Comparison of ENCODE assay signal across 13 cellular contexts in the genomic region with DNA sequence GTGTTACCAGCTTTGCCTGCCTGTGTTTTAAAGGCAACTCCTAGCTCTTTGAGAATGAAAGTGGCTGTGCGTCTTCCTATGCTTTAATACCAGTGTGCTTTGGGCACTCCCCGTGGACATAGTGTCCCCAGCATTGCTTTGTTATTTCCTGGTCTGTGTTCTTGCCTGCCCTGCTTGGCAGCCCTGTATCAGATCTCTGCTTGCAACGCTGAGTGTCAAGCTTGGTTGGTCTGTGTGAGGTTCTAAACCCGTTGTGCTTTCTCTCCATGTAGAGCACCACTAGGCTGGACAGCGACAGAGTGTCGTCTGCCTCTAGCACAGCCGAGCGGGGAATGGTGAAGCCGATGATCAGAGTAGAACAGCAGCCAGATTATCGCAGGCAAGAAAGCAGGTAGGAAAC.
DNase-seq lines count a peak whose midpoint lies in the region; ATAC-seq, FAIRE-seq and TF ChIP-seq lines count a peak whose summit lies in the region.
"Had no signal": no experiment of that assay in that cellular context is flagged by ENCODE, and none has a peak within 500 bp of the region (broad histone marks: within the 10 kb centered on the region; RNA-seq: fewer than 3 reads in every experiment).

No MANE protein-coding gene starts in this region.

- no peak for DNase-seq in K562 (ENCODE audit: extremely low read depth in 1 of 4, low spot score in 3 of 4)
- peak; percentile 67 for DNase-seq in right atrium auricular region (ENCODE audit: low spot score)
- peak; percentile 15 to 92 (median 60) for DNase-seq in posterior cingulate gyrus
- no peak for DNase-seq in GM10266 (ENCODE audit: extremely low spot score)
- DNase-seq in neuronal stem cell (ENCODE audit: low spot score), result no peak
- no peak for DNase-seq in esophagus muscularis mucosa (ENCODE audit: extremely low spot score)
- DNase-seq: activated CD4-positive, alpha-beta T cell treated with anti-CD3 and anti-CD28 coated beads for 48 hours; immature natural killer cell; OCI-M1 had no signal

- CTCF ChIA-PET in HEK293 (lab: Yijun Ruan, JAX) (interaction anchor here (0.7 to 1.5 kb wide), 8 partner anchors 12 to 686 kb away, joined by 3 to 4 read pairs (median 3); no protein-coding TSS in a partner anchor), K562 (lab: Yijun Ruan, JAX; ENCODE audit: low intra/inter-chr PET ratio) (no interaction called here)

- no peak overlapping the region for H3K18ac ChIP-seq in neuronal stem cell (ENCODE audit: low read length)

- no peak overlapping the region for H2BK120ac ChIP-seq in neuronal stem cell (ENCODE audit: low read depth, low read length)

- POLR2A ChIA-PET in HEK293 (lab: Yijun Ruan, JAX) (interaction anchor here (0.6 kb wide), 1 partner anchor 22 kb away, joined by 3 read pairs; no protein-coding TSS in a partner anchor), K562 (lab: Yijun Ruan, JAX) (interaction anchor here (1.3 to 1.8 kb wide), 2 partner anchors 8 to 10 kb away, joined by 3 to 7 read pairs; no protein-coding TSS in a partner anchor)

- no peaks in the 10 kb centered on the region for H3K79me1 ChIP-seq in neuronal stem cell (ENCODE audit: low read depth, low read length)

- H3K4me2 ChIP-seq in K562 (ENCODE audit: insufficient read depth, low read length), result no peak overlapping the region
- H3K4me2 ChIP-seq in neuronal stem cell (ENCODE audit: insufficient read depth, low read length, poor library complexity, severe bottlenecking), result no peak overlapping the region
- H3K4me2 ChIP-seq: KMS-11 had no signal

- no peak overlapping the region for H2AK5ac ChIP-seq in neuronal stem cell (ENCODE audit: low read depth, low read length)

- TF ChIP-seq EP300 in K562 (IDR thresholded peaks at IDR 0.05; ENCODE audit: low read length) (no peak), esophagus muscularis mucosa (IDR thresholded peaks at IDR 0.05) (no peak)

- H3K4me1 ChIP-seq in HEK293 (ENCODE audit: control insufficient read depth, insufficient read depth, low read length) (no peaks in the 10 kb centered on the region), K562 (replicated peaks in 1 of 2; ENCODE audit: control insufficient read depth in 2 of 2, insufficient read depth in 2 of 2, low read length in 2 of 2) (no peaks in the 10 kb centered on the region), right atrium auricular region (peaks cover 0 to 8% of the 10 kb centered on the region in 2 donors), neuronal stem cell (ENCODE audit: control insufficient read depth in 2 of 2, insufficient read depth in 1 of 2, low read depth in 1 of 2, low read length in 2 of 2) (peaks cover 0 to 5% of the 10 kb centered on the region in 2 donors), esophagus muscularis mucosa (peaks cover 0 to 5% (median 0%) of the 10 kb centered on the region in 4 donors)
- H3K4me1 ChIP-seq: tibial artery had no signal

- in situ Hi-C loops in K562 (cut with MboI), result no loop called here

- WGBS in K562 (ENCODE audit: insufficient coverage, low coverage, missing lambda C conversion rate), result 89% methylated on average over 10 of the region's 10 CpGs
- no CpG with 5 or more reads among the region's 10 CpGs for WGBS in neuronal stem cell (ENCODE audit: extremely low coverage in 2 of 2, insufficient read length in 2 of 2, insufficient replicate concordance in 1 of 2), 2 donors
- 62% methylated on average over 10 of the region's 10 CpGs for WGBS in esophagus muscularis mucosa

- no peak overlapping the region for H3K4ac ChIP-seq in neuronal stem cell (ENCODE audit: low read length)

- H3K79me2 ChIP-seq in K562 (ENCODE audit: control insufficient read depth, insufficient read depth, low read length), result no peaks in the 10 kb centered on the region

- H3K27ac ChIP-seq in HEK293 (ENCODE audit: extremely low read depth, low read depth, low read length) (no peak overlapping the region), K562 (ENCODE audit: extremely low read depth, low read depth, low read length) (no peak overlapping the region), right atrium auricular region (peak overlapping the region; percentile 56 to 72), neuronal stem cell (replicated peaks; ENCODE audit: low read length) (no peak overlapping the region), esophagus muscularis mucosa (replicated peaks in 1 of 4) (peak overlapping the region in 1 of 4 donors; percentile 29)
- H3K27ac ChIP-seq: KMS-11, tibial artery had no signal

- no peak overlapping the region for H4K8ac ChIP-seq in neuronal stem cell (ENCODE audit: low read depth, low read length)

- intact Hi-C loops in K562 (cut with micrococcal nuclease), result no loop called here
- intact Hi-C loops in posterior cingulate gyrus (cut with DNase I), result loop anchor here (10.0 kb wide), 2 partner anchors 82 to 148 kb away; partner anchors contain the start of gene AFDN
- intact Hi-C loops in esophagus muscularis mucosa (cut with DNase I), result no loop called here

- H4K91ac ChIP-seq in neuronal stem cell (ENCODE audit: low read depth, low read length, poor library complexity), result no peak overlapping the region

- H3K9ac ChIP-seq in K562 (ENCODE audit: insufficient read depth in 1 of 2, low read depth in 2 of 2, low read length in 2 of 2) (no peak overlapping the region), neuronal stem cell (ENCODE audit: low read depth, low read length, poor library complexity) (no peak overlapping the region)
- H3K9ac ChIP-seq: KMS-11 had no signal

- H4K20me1 ChIP-seq in K562 (replicated peaks; ENCODE audit: control insufficient read depth, insufficient read depth, low read length), result no peaks in the 10 kb centered on the region

- TF ChIP-seq CTCF in HEK293 (tag by site-specific recombination; IDR thresholded peaks at IDR 0.05) (no peak), K562 (IDR thresholded peaks at IDR 0.05 in 2 of 3, conservative IDR thresholded peaks at IDR 0.05 in 1 of 3; ENCODE audit: insufficient read depth in 2 of 3, low read depth in 1 of 3, low read length in 3 of 3) (no peak), right atrium auricular region (IDR thresholded peaks at IDR 0.05) (peak in 1 of 2 donors; percentile 28), GM10266 (IDR thresholded peaks at IDR 0.05; ENCODE audit: control insufficient read depth, insufficient read depth, low read depth, missing control alignments) (no peak), esophagus muscularis mucosa (IDR thresholded peaks at IDR 0.05) (no peak)

- H3K9me1 ChIP-seq in K562 (ENCODE audit: control insufficient read depth, insufficient read depth, low read length), result no peaks in the 10 kb centered on the region

- TF ChIP-seq POLR2A in K562 (conservative IDR thresholded peaks at IDR 0.05), result no peak
- TF ChIP-seq POLR2A in esophagus muscularis mucosa (IDR thresholded peaks at IDR 0.05; ENCODE audit: low read depth), result no peak

- H3K27me3 ChIP-seq in K562 (ENCODE audit: control insufficient read depth in 2 of 2, insufficient read depth in 2 of 2, low read length in 2 of 2) (no peaks in the 10 kb centered on the region), right atrium auricular region (no peaks in the 10 kb centered on the region), neuronal stem cell (ENCODE audit: control insufficient read depth in 3 of 3, insufficient read depth in 3 of 3, low read depth in 1 of 3, low read length in 3 of 3) (no peaks in the 10 kb centered on the region), esophagus muscularis mucosa (no peaks in the 10 kb centered on the region)
- H3K27me3 ChIP-seq: tibial artery had no signal

- no TSS peak for BruUV-seq in K562 (replicated peaks; lab: Mats Ljungman, UMichigan)

- no peak overlapping the region for H3K14ac ChIP-seq in neuronal stem cell (ENCODE audit: low read length)

- H3K36me3 ChIP-seq in HEK293 (ENCODE audit: control insufficient read depth in 2 of 2, insufficient read depth in 1 of 2, low read length in 2 of 2) (peaks cover 24 to 68% of the 10 kb centered on the region in 2 experiments), K562 (ENCODE audit: control insufficient read depth, insufficient read depth, low read length) (peaks cover 68% of the 10 kb centered on the region), right atrium auricular region (peaks cover 30% of the 10 kb centered on the region), neuronal stem cell (replicated peaks in 1 of 2; ENCODE audit: control insufficient read depth in 2 of 2, insufficient read depth in 2 of 2, low read length in 2 of 2) (peaks cover 25 to 78% of the 10 kb centered on the region in 2 donors), esophagus muscularis mucosa (peaks cover 0 to 53% (median 40%) of the 10 kb centered on the region in 4 donors)

- H3K9me3 ChIP-seq in HEK293 (ENCODE audit: control insufficient read depth, insufficient read depth, low read depth, low read length) (no peaks in the 10 kb centered on the region), K562 (replicated peaks; ENCODE audit: control insufficient read depth, insufficient read depth, low read depth, low read length) (no peaks in the 10 kb centered on the region), right atrium auricular region (no peaks in the 10 kb centered on the region), neuronal stem cell (replicated peaks in 1 of 2; ENCODE audit: control insufficient read depth in 2 of 2, insufficient read depth in 1 of 2, low read depth in 1 of 2, low read length in 2 of 2) (no peaks in the 10 kb centered on the region), esophagus muscularis mucosa (no peaks in the 10 kb centered on the region)
- H3K9me3 ChIP-seq: tibial artery had no signal

- TF ChIP-seq RAD21 in K562 (CRISPR knock-in tag; conservative IDR thresholded peaks at IDR 0.05 in 1 of 2, IDR thresholded peaks at IDR 0.05 in 1 of 2), result no peak

- ATAC-seq in K562 (peak; percentile 59; the same call in 2 of the 3 replicates), HG02642 (IDR thresholded peaks at IDR 0.05; ENCODE audit: poor library complexity, unreplicated experiment) (no peak)

- FAIRE-seq in K562 (lab: Jason Lieb, UNC), result no peak

- H3K4me3 ChIP-seq in HEK293 (ENCODE audit: low read depth, low read length) (no peak overlapping the region), K562 (no peak overlapping the region), right atrium auricular region (no peak overlapping the region), neuronal stem cell (ENCODE audit: low read length in 2 of 2) (no peak overlapping the region), esophagus muscularis mucosa (no peak overlapping the region)
- H3K4me3 ChIP-seq: tibial artery had no signal

- H2BK15ac ChIP-seq in neuronal stem cell (ENCODE audit: low read length), result no peak overlapping the region

- H2BK5ac ChIP-seq in neuronal stem cell (ENCODE audit: low read length), result no peak overlapping the region

- H2BK12ac ChIP-seq in neuronal stem cell (ENCODE audit: low read length), result no peak overlapping the region

- H3K23ac ChIP-seq in neuronal stem cell (ENCODE audit: low read depth, low read length, poor library complexity), result no peak overlapping the region

- H2AFZ ChIP-seq in K562 (ENCODE audit: low read depth, low read length) (no peak overlapping the region), neuronal stem cell (ENCODE audit: low read length) (no peak overlapping the region)

TF ChIP-seq in HEK293, 187 proteins besides CTCF, POLR2A, EP300 and RAD21 (continues in another document):
- TF ChIP-seq ZNF354C (tag by site-specific recombination; IDR thresholded peaks at IDR 0.05; ENCODE audit: borderline replicate concordance, low read depth), result no peak

TF ChIP-seq in K562, 482 proteins besides CTCF, POLR2A, EP300 and RAD21 (continues in another document):
- TF ChIP-seq EHMT2 (IDR thresholded peaks at IDR 0.05), result peak; percentile 10; the same call in 1 of the 2 replicates

Comparison
In these comparisons a context has a peak if more than half of its experiments do, and no peak if none do; other contexts are left out.
1. H3K27ac ChIP-seq: peak in right atrium auricular region (2 of 2); none in HEK293 (single experiment), K562 (single experiment) and neuronal stem cell (single experiment).
2. DNase-seq: peak in right atrium auricular region (single experiment) and posterior cingulate gyrus (10 of 10); none in K562 (0 of 4), GM10266 (single experiment), neuronal stem cell (single experiment) and esophagus muscularis mucosa (single experiment).
3. Of the 44 proteins assayed by ChIP-seq in both K562 and HEK293: peak only in K562: none; only in HEK293: REST; in both: none; in neither: 43.